ENCODE assay signal across 6 cellular contexts in the genomic region with DNA sequence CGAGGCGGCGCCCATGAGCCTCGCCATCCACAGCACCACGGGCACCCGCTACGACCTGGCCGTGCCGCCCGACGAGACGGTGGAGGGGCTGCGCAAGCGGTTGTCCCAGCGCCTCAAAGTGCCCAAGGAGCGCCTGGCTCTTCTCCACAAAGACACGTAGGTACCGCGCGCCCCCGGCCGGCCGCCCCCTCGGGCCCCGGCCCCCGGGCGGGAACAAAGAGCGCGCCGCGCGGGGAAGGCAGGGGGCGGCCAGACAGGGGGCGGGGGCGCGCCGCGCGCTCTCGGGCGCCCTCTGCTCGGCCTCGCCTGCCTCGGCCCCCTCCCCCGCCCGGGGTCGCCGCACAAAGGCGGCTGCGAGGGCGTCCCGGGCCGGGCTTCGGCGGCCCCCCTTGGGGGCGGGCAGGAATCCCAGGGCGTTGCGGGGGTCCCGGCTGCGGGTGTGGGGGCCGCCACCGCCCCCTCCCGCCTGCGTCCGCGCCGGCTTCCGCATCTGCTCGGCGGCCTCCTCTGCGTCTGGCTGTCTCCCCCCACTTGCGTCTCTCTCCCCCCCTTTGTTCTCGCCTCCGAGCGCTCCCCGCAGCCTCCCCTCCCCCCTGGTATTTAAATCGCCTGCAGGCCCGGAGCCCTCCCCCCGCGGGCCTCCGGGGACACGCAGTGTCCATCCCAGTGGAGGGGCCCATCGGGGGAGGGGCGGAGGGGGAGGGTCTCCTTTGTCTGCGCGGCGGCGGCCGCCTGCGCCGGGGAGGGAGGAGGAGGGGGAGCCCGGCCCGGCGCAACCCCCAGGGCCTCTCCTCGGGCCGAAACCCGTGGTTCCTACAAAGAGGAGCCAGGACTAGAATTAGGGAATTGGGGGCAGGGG. TPM values are rescaled to one million over a fixed set of nuclear protein-coding genes. Genes with fewer than 3 reads are reported as not detected.
DNase-seq lines count a peak whose midpoint lies in the region; TF ChIP-seq lines count a peak whose summit lies in the region.

No MANE protein-coding gene starts in this region.

- POLR2A ChIA-PET in AG04449 (lab: Yijun Ruan, JAX) = interaction anchor here (0.7 to 7.6 kb wide), 4 partner anchors 14 to 19 kb away, joined by 3 to 188 read pairs (median 48); a partner anchor contains a TSS

- peak overlapping the region; percentile 82 for H3K4me3 ChIP-seq in AG04449 (ENCODE audit: low read depth, low read length)
- peak overlapping the region; percentile 79 for H3K4me3 ChIP-seq in iPS-11a (ENCODE audit: low read depth, low read length)

- DNase-seq in AG04449 (ENCODE audit: low read depth, low spot score) (no peak), Kasumi-1 (lab: John Stamatoyannopoulos, UW) (peak; percentile 45 to 54), superior temporal gyrus (ENCODE audit: extremely low spot score) (peak; percentile 30), HPDE6-E6E7 (ENCODE audit: extremely low spot score) (no peak)
- no peak for DNase-seq in activated T-helper 2 cell treated with anti-CD3 and anti-CD28 coated beads, Interferon-gamma antibody, Interleukin-2, Interleukin-4, amounts not matched to agents 10 μg/mL and 5 μg/mL and 100 μg/mL, durations not matched to agents 14 hours and 24 hours and 36 hours (ENCODE audit: low spot score)

- peak overlapping the region; percentile 93 for H3K4me3 Mint-ChIP-seq in activated T-helper 2 cell treated with anti-CD3 and anti-CD28 coated beads, Interferon-gamma antibody, Interleukin-2, Interleukin-4, amounts not matched to agents 10 μg/mL and 5 μg/mL and 100 μg/mL, durations not matched to agents 14 hours and 24 hours and 36 hours (ENCODE audit: low read depth)

- peak overlapping the region; percentile 81 for H3K27ac Mint-ChIP-seq in activated T-helper 2 cell treated with anti-CD3 and anti-CD28 coated beads, Interferon-gamma antibody, Interleukin-2, Interleukin-4, amounts not matched to agents 10 μg/mL and 5 μg/mL and 100 μg/mL, durations not matched to agents 14 hours and 24 hours and 36 hours

- peaks cover 7% of the 10 kb centered on the region for H3K4me1 Mint-ChIP-seq in activated T-helper 2 cell treated with anti-CD3 and anti-CD28 coated beads, Interferon-gamma antibody, Interleukin-2, Interleukin-4, amounts not matched to agents 10 μg/mL and 5 μg/mL and 100 μg/mL, durations not matched to agents 14 hours and 24 hours and 36 hours (ENCODE audit: low read depth)

- CTCF ChIA-PET in AG04449 (lab: Yijun Ruan, JAX) = interaction anchor here (0.7 to 1.3 kb wide), 2 partner anchors 14 to 16 kb away, joined by 3 to 13 read pairs; no protein-coding TSS in a partner anchor

- intact Hi-C loops in activated T-helper 2 cell treated with anti-CD3 and anti-CD28 coated beads, Interferon-gamma antibody, Interleukin-2, Interleukin-4, amounts not matched to agents 10 μg/mL and 5 μg/mL and 100 μg/mL, durations not matched to agents 14 hours and 24 hours and 36 hours (cut with micrococcal nuclease) = no loop called here

- peaks cover 36% of the 10 kb centered on the region for H3K36me3 Mint-ChIP-seq in activated T-helper 2 cell treated with anti-CD3 and anti-CD28 coated beads, Interferon-gamma antibody, Interleukin-2, Interleukin-4, amounts not matched to agents 10 μg/mL and 5 μg/mL and 100 μg/mL, durations not matched to agents 14 hours and 24 hours and 36 hours (ENCODE audit: low read depth)

- H3K27me3 Mint-ChIP-seq in activated T-helper 2 cell treated with anti-CD3 and anti-CD28 coated beads, Interferon-gamma antibody, Interleukin-2, Interleukin-4, amounts not matched to agents 10 μg/mL and 5 μg/mL and 100 μg/mL, durations not matched to agents 14 hours and 24 hours and 36 hours (ENCODE audit: low read depth) = no peaks in the 10 kb centered on the region

- H3K9me3 Mint-ChIP-seq in activated T-helper 2 cell treated with anti-CD3 and anti-CD28 coated beads, Interferon-gamma antibody, Interleukin-2, Interleukin-4, amounts not matched to agents 10 μg/mL and 5 μg/mL and 100 μg/mL, durations not matched to agents 14 hours and 24 hours and 36 hours = no peaks in the 10 kb centered on the region

- no peak for TF ChIP-seq CTCF in AG04449 (IDR thresholded peaks at IDR 0.05; ENCODE audit: insufficient read depth, low read length, missing control alignments)

RNA-seq across cellular contexts. Expression of a gene that starts 2.2 kb away (rescaled TPM):
- total RNA-seq in activated T-helper 2 cell treated with anti-CD3 and anti-CD28 coated beads, Interferon-gamma antibody, Interleukin-2, Interleukin-4, amounts not matched to agents 10 μg/mL and 5 μg/mL and 100 μg/mL, durations not matched to agents 14 hours and 24 hours and 36 hours = 84.7 and 85.4 TPM in 2 replicates

RNA-seq across cellular contexts. Expression of a gene that starts 9.1 kb away (rescaled TPM):
- total RNA-seq in activated T-helper 2 cell treated with anti-CD3 and anti-CD28 coated beads, Interferon-gamma antibody, Interleukin-2, Interleukin-4, amounts not matched to agents 10 μg/mL and 5 μg/mL and 100 μg/mL, durations not matched to agents 14 hours and 24 hours and 36 hours = 233 and 240 TPM in 2 replicates

RNA-seq across cellular contexts. Expression of a gene that starts 12.8 kb away (rescaled TPM):
- total RNA-seq in activated T-helper 2 cell treated with anti-CD3 and anti-CD28 coated beads, Interferon-gamma antibody, Interleukin-2, Interleukin-4, amounts not matched to agents 10 μg/mL and 5 μg/mL and 100 μg/mL, durations not matched to agents 14 hours and 24 hours and 36 hours = 3.5 and 3.7 TPM in 2 replicates

RNA-seq across cellular contexts. Expression of a gene that starts 18.5 kb away (rescaled TPM):
- total RNA-seq in activated T-helper 2 cell treated with anti-CD3 and anti-CD28 coated beads, Interferon-gamma antibody, Interleukin-2, Interleukin-4, amounts not matched to agents 10 μg/mL and 5 μg/mL and 100 μg/mL, durations not matched to agents 14 hours and 24 hours and 36 hours = 214 and 226 TPM in 2 replicates

RNA-seq across cellular contexts. Expression of a gene that starts 24.7 kb away (rescaled TPM):
- 91.7 and 99.4 TPM in 2 replicates for total RNA-seq in activated T-helper 2 cell treated with anti-CD3 and anti-CD28 coated beads, Interferon-gamma antibody, Interleukin-2, Interleukin-4, amounts not matched to agents 10 μg/mL and 5 μg/mL and 100 μg/mL, durations not matched to agents 14 hours and 24 hours and 36 hours

Comparison
In these comparisons a context has a peak if more than half of its experiments do, and no peak if none do; other contexts are left out.
1. DNase-seq: peak in Kasumi-1 (2 of 2) and superior temporal gyrus (single experiment); none in AG04449 (single experiment), activated T-helper 2 cell treated with anti-CD3 and anti-CD28 coated beads, Interferon-gamma antibody, Interleukin-2, Interleukin-4, amounts not matched to agents 10 μg/mL and 5 μg/mL and 100 μg/mL, durations not matched to agents 14 hours and 24 hours and 36 hours (single experiment) and HPDE6-E6E7 (single experiment).